9 cellular contexts compared by ENCODE assay signal in the genomic region with DNA sequence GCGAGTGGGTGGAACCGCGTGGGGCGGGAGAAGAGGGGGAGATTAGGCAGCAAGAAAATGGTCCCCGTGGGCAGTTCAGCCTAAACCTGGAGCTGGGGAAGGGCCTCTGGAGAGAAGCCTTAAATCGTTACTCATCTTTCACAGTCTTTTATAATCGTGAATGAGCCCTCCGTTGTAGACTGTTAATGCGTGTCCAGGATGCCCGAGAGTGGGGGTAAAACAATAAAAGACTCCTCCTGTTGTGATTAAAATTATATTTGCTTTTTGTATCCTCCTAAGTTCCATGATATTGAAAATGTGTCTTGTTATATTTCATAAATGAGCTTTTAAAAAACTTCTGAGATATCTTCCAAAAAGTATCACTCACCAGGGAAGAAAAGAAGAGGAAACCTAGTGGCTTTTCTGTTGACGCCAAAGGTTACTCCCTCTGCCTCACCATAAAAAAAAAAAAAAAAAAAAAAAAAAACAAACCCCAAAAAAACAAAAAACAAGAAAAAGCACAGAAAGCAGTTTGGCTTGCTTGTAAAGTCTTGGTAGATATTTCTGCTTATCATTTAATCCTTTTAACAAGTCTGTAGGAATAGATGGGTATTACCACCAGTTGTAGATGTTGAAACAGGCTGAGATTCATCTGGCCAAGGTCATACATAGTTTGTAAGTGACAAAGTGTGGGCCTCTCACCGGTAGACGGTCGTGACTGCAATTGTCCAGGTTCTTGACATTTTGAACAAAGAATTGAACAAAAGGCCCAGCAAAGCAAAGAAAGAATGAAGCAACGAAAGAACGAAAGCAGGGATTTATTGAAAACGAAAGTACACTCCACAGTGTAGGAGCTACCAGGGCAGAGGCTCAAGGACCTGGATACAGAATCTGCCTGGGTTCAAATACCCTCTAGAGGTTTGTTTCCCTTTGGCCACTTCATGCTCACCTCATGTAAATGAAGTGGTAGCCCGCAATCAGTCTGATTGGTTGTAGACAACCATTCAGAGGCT. TPM values are rescaled to one million over a fixed set of nuclear protein-coding genes. Genes with fewer than 3 reads are reported as not detected.
A peak's percentile ranks its signal among the peaks of the same experiment; 100 is the strongest.
DNase-seq lines count a peak whose midpoint lies in the region; ATAC-seq, FAIRE-seq and TF ChIP-seq lines count a peak whose summit lies in the region.
"Had no signal": no experiment of that assay in that cellular context is flagged by ENCODE, and none has a peak within 500 bp of the region (broad histone marks: within the 10 kb centered on the region; RNA-seq: fewer than 3 reads in every experiment).

No MANE protein-coding gene starts in this region.

- no peaks in the 10 kb centered on the region for H3K79me2 ChIP-seq in GM23338 (replicated peaks; ENCODE audit: insufficient read depth)
- no peaks in the 10 kb centered on the region for H3K79me2 ChIP-seq in fibroblast of lung (ENCODE audit: control insufficient read depth, insufficient read depth, low read length)

- H3K4me3 ChIP-seq in CD8-positive, alpha-beta T cell (ENCODE audit: low read depth, low read length): peak overlapping the region; percentile 67
- H3K4me3 ChIP-seq in GM23338 (peak overlapping the region; percentile 61), fibroblast of lung (replicated peaks in 1 of 4; ENCODE audit: control extremely low read depth in 1 of 4, insufficient read depth in 1 of 4, low read depth in 3 of 4, low read length in 4 of 4) (peak overlapping the region; percentile 52 to 62 (median 54))

- intact Hi-C loops in CD8-positive, alpha-beta T cell (cut with DNase I, micrococcal nuclease): loop anchor here in 1 of 2 experiments (1.0 to 10.0 kb wide), 6 partner anchors 12 to 1075 kb away; partner anchors contain the start of genes ELOVL5 and MCM3

- no peak for FAIRE-seq in GM19239 (lab: Jason Lieb, UNC)
- FAIRE-seq: TTC549 had no signal

- H3K27me3 Mint-ChIP-seq in CD8-positive, alpha-beta T cell (ENCODE audit: low read depth): no peaks in the 10 kb centered on the region
- H3K27me3 Mint-ChIP-seq in GM23338 (ENCODE audit: insufficient read depth, low read depth, poor library complexity): peaks cover 11% of the 10 kb centered on the region

- no peak for TF ChIP-seq CTCF in CD8-positive, alpha-beta T cell (IDR thresholded peaks at IDR 0.05)
- TF ChIP-seq CTCF in GM23338 (conservative IDR thresholded peaks at IDR 0.05; ENCODE audit: low read depth in 2 of 2): no peak
- no peak for TF ChIP-seq CTCF in fibroblast of lung (conservative IDR thresholded peaks at IDR 0.05 in 1 of 2, IDR thresholded peaks at IDR 0.05 in 1 of 2; ENCODE audit: low read depth in 1 of 2, low read length in 2 of 2)

- H3K9me3 Mint-ChIP-seq in CD8-positive, alpha-beta T cell: no peaks in the 10 kb centered on the region
- H3K9me3 Mint-ChIP-seq in GM23338: peaks cover 16% of the 10 kb centered on the region

- POLR2A ChIA-PET in CD8-positive, alpha-beta T cell (lab: Charles Lee): interaction anchor here (0.6 to 4.0 kb wide), 11 partner anchors 12 to 292 kb away, joined by 3 to 36 read pairs (median 3); partner anchors contain the start of gene ELOVL5

- peaks cover 43% of the 10 kb centered on the region for H3K4me1 Mint-ChIP-seq in CD8-positive, alpha-beta T cell (ENCODE audit: low read depth)
- H3K4me1 Mint-ChIP-seq in GM23338: peaks cover 25% of the 10 kb centered on the region

- H4K20me1 ChIP-seq in GM23338 (replicated peaks; ENCODE audit: insufficient read depth): no peaks in the 10 kb centered on the region
- no peaks in the 10 kb centered on the region for H4K20me1 ChIP-seq in fibroblast of lung (ENCODE audit: control insufficient read depth, extremely low read depth, insufficient read depth, low read length)

- DNase-seq in CD8-positive, alpha-beta T cell: no peak
- DNase-seq in GM23338 (ENCODE audit: low spot score): no peak
- DNase-seq in SW480 (ENCODE audit: low spot score): peak; percentile 9
- DNase-seq in fibroblast of lung (ENCODE audit: low read depth in 2 of 2): peak; percentile 40 to 45
- DNase-seq in pons (ENCODE audit: low spot score): peak; percentile 46
- no peak for DNase-seq in NCI-H446 treated with DMSO at 0.1 percent for 48 hours (lab: John Stamatoyannopoulos, UW)
- DNase-seq in GM19239 (ENCODE audit: insufficient read length, low spot score): no peak

- H3K27me3 ChIP-seq in CD8-positive, alpha-beta T cell (ENCODE audit: insufficient read depth, low read length): no peaks in the 10 kb centered on the region
- H3K27me3 ChIP-seq in GM23338 (ENCODE audit: insufficient read depth) (0 out of 2 replicates have a peak, but pooled peaks cover 4% of the 10 kb centered on the region), fibroblast of lung (ENCODE audit: control insufficient read depth, insufficient read depth, low read length) (no peaks in the 10 kb centered on the region)

- H3K27ac Mint-ChIP-seq in CD8-positive, alpha-beta T cell: peak overlapping the region; percentile 96
- H3K27ac Mint-ChIP-seq in GM23338: peak overlapping the region; percentile 95

- H3K4me2 ChIP-seq in GM23338 (peak overlapping the region; percentile 79), fibroblast of lung (ENCODE audit: extremely low read depth, insufficient read depth, low read length) (peak overlapping the region; percentile 94)

- CTCF ChIA-PET in CD8-positive, alpha-beta T cell (lab: Charles Lee): interaction anchor here (0.6 to 1.5 kb wide), 6 partner anchors 8 to 189 kb away, joined by 3 to 5 read pairs (median 3); no protein-coding TSS in a partner anchor

- no peaks in the 10 kb centered on the region for H3F3A ChIP-seq in GM23338 (replicated peaks; ENCODE audit: low read depth)

- no peaks in the 10 kb centered on the region for H3K9me3 ChIP-seq in CD8-positive, alpha-beta T cell (ENCODE audit: low read length)
- no peaks in the 10 kb centered on the region for H3K9me3 ChIP-seq in fibroblast of lung (ENCODE audit: control insufficient read depth, insufficient read depth, low read depth, low read length)

- no peaks in the 10 kb centered on the region for H3K9me2 ChIP-seq in GM23338 (ENCODE audit: insufficient read depth)

- peak overlapping the region; percentile 71 for H3K9ac ChIP-seq in fibroblast of lung (ENCODE audit: insufficient read depth, low read length)

- H3K4me1 ChIP-seq in CD8-positive, alpha-beta T cell (ENCODE audit: insufficient read depth, low read length): peaks cover 38% of the 10 kb centered on the region
- H3K4me1 ChIP-seq in GM23338 (ENCODE audit: insufficient read depth): peaks cover 16% of the 10 kb centered on the region
- H3K4me1 ChIP-seq in fibroblast of lung (ENCODE audit: control insufficient read depth, extremely low read depth, insufficient read depth, low read length): peaks cover 16% of the 10 kb centered on the region

- peak overlapping the region; percentile 83 for H3K27ac ChIP-seq in CD8-positive, alpha-beta T cell (ENCODE audit: low read depth, low read length)
- peak overlapping the region; percentile 79; the same call in 1 of the 2 replicates for H3K27ac ChIP-seq in GM23338 (ENCODE audit: low read depth)
- H3K27ac ChIP-seq in fibroblast of lung (ENCODE audit: insufficient read depth, low read length): peak overlapping the region; percentile 98

- H2AFZ ChIP-seq in GM23338 (peak overlapping the region; percentile 83), fibroblast of lung (ENCODE audit: low read length) (peak overlapping the region; percentile 95)

- no peaks in the 10 kb centered on the region for H3K36me3 Mint-ChIP-seq in CD8-positive, alpha-beta T cell
- H3K36me3 Mint-ChIP-seq in GM23338 (ENCODE audit: low read depth): peaks cover 7% of the 10 kb centered on the region

- ATAC-seq in CD8-positive, alpha-beta T cell: peak; percentile 9
- ATAC-seq in GM23338: peak; percentile 7
- no peak for ATAC-seq in GM18517 (IDR thresholded peaks at IDR 0.05; ENCODE audit: unreplicated experiment)

- H3K36me3 ChIP-seq in CD8-positive, alpha-beta T cell (ENCODE audit: insufficient read depth, low read length): no peaks in the 10 kb centered on the region
- H3K36me3 ChIP-seq in GM23338 (ENCODE audit: insufficient read depth) (no peaks in the 10 kb centered on the region), fibroblast of lung (ENCODE audit: control insufficient read depth, insufficient read depth, low read length) (no peaks in the 10 kb centered on the region)

- peak overlapping the region; percentile 88 for H3K4me3 Mint-ChIP-seq in CD8-positive, alpha-beta T cell
- peak overlapping the region; percentile 82 for H3K4me3 Mint-ChIP-seq in GM23338

TF ChIP-seq in GM23338, 12 proteins besides CTCF, POLR2A, EP300 and RAD21 (continues in another document):
- TF ChIP-seq ZNF331 (CRISPR knock-in tag; IDR thresholded peaks at IDR 0.05; ENCODE audit: low read depth): no peak
- TF ChIP-seq CREB1 (CRISPR knock-in tag; IDR thresholded peaks at IDR 0.05; ENCODE audit: low read depth): no peak
- no peak for TF ChIP-seq STAT1 (IDR thresholded peaks at IDR 0.05; ENCODE audit: unreplicated experiment)
- TF ChIP-seq POLR2AphosphoS5 (IDR thresholded peaks at IDR 0.05; ENCODE audit: low read depth): no peak
- TF ChIP-seq ETS1 (IDR thresholded peaks at IDR 0.05): no peak
- no peak for TF ChIP-seq EZH2 (IDR thresholded peaks at IDR 0.05; ENCODE audit: low read depth, unreplicated experiment)
- no peak for TF ChIP-seq EZH2phosphoT487 (IDR thresholded peaks at IDR 0.05; ENCODE audit: unreplicated experiment)

RNA-seq across cellular contexts. Expression of gene ELOVL5, which starts 11.4 kb away (rescaled TPM):
- total RNA-seq in CD8-positive, alpha-beta T cell: 10 to 100 TPM; 79.1 to 82.7 TPM
- total RNA-seq in GM23338 (2014; rRNA removed; shearing (Covaris generic)): 169 and 180 TPM in 2 replicates
- polyA plus RNA-seq in GM23338 (2016; fragmentation: Nextera tagmentation; extraction: Ambion mirVana) (66.9 and 83.3 TPM in 2 replicates), fibroblast of lung (71.6 and 96.7 TPM in 2 replicates)
- total RNA-seq in fibroblast of lung: 61.6 and 67.7 TPM in 2 replicates
- 74.5 and 96.4 TPM in 2 replicates for polyA plus RNA-seq in fibroblast of lung (2012)
- polyA minus RNA-seq in fibroblast of lung (ENCODE audit: low replicate concordance): 75.9 and 80.8 TPM in 2 replicates

Comparison
In these comparisons a context has a peak if more than half of its experiments do, and no peak if none do; other contexts are left out.
1. DNase-seq: peak in SW480 (single experiment), fibroblast of lung (2 of 2) and pons (single experiment); none in CD8-positive, alpha-beta T cell (0 of 7), GM23338 (single experiment), NCI-H446 treated with DMSO at 0.1 percent for 48 hours (single experiment) and GM19239 (single experiment).
2. Peak in every context shown above with its lines, with median percentiles within 50 percentile points of each other: H3K27ac ChIP-seq and H3K4me3 ChIP-seq.